ENCODE assay signal across 24 cellular contexts in the genomic region with DNA sequence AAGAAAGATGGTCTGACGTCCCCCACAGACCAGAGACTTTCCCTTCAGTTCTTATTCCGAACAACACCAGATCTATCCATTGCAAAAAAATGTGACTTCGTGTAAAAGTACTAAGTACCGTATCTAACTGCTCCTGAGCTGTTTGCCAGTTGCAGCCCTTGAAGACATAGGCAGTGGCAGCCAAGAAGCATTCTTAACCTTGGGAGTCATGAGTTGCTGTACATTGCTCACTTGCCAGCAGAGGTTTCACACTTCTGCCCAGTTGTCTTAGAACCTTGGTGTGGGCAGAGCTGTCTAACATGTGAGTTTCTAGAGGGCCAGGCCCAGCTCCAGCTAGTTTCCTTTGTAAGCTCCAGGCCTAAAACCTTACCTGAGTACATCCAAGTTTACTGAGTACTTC. TPM values are rescaled to one million over a fixed set of nuclear protein-coding genes. Genes with fewer than 3 reads are reported as not detected.
DNase-seq lines count a peak whose midpoint lies in the region; ATAC-seq and TF ChIP-seq lines count a peak whose summit lies in the region.
"Had no signal": no experiment of that assay in that cellular context is flagged by ENCODE, and none has a peak within 500 bp of the region (broad histone marks: within the 10 kb centered on the region; RNA-seq: fewer than 3 reads in every experiment).

No MANE protein-coding gene starts in this region.

- no peak overlapping the region for H3K27ac ChIP-seq in heart left ventricle
- H3K27ac ChIP-seq: cardiac muscle cell, pancreas, right atrium auricular region, SK-N-MC, thyroid gland, VCaP had no signal

- H3K27me3 ChIP-seq in heart left ventricle = peaks cover 0 to 20% (median 0%) of the 10 kb centered on the region in 9 donors
- H3K27me3 ChIP-seq: right atrium auricular region, thyroid gland had no signal

- no peak for ATAC-seq in heart left ventricle
- ATAC-seq in HG03460 (IDR thresholded peaks at IDR 0.05; ENCODE audit: unreplicated experiment) = no peak
- ATAC-seq: left ventricle myocardium superior; natural killer cell treated with Interleukin-12 subunit alpha and Interleukin-12 subunit beta and Interleukin-15 and Interleukin-18, amount 100 ng/mL, for 72 hours; pancreas had no signal

- H3K36me3 ChIP-seq in heart left ventricle = no peaks in the 10 kb centered on the region
- H3K36me3 ChIP-seq: cardiac muscle cell, pancreas, right atrium auricular region, thyroid gland had no signal

- in situ Hi-C loops in GM13976 (cut with MboI; ENCODE audit: low sequenced_read_pairs, unreplicated experiment) = no loop called here

- H3K9me3 ChIP-seq in heart left ventricle = no peaks in the 10 kb centered on the region
- H3K9me3 ChIP-seq: pancreas, right atrium auricular region, thyroid gland had no signal

- no peak overlapping the region for H3K4me3 ChIP-seq in heart left ventricle
- H3K4me3 ChIP-seq: cardiac muscle cell, pancreas, right atrium auricular region, SK-N-MC, thyroid gland had no signal

- 62 to 73% (median 69%) methylated on average over 4 of the region's 4 CpGs for WGBS in heart left ventricle, 4 donors

- no peak for TF ChIP-seq CTCF in heart left ventricle (IDR thresholded peaks at IDR 0.05)
- TF ChIP-seq CTCF in GM13976 (IDR thresholded peaks at IDR 0.05; ENCODE audit: borderline replicate concordance, control extremely low read depth, extremely low read depth, insufficient read depth, missing control alignments) = no peak

- no peak for TF ChIP-seq POLR2A in heart left ventricle (IDR thresholded peaks at IDR 0.05)

- H3K4me1 ChIP-seq in heart left ventricle = no peaks in the 10 kb centered on the region
- H3K4me1 ChIP-seq: pancreas, right atrium auricular region, thyroid gland had no signal

- intact Hi-C loops in heart left ventricle (cut with DNase I) = no loop called here

- peak; percentile 51 for DNase-seq in GM03348 (ENCODE audit: low spot score)
- DNase-seq in RPMI7951 (ENCODE audit: low read depth) = peak; percentile 60
- DNase-seq in fibroblast of gingiva (ENCODE audit: low read depth) = peak; percentile 53
- DNase-seq in renal cortical epithelial cell (ENCODE audit: low read depth) = peak; percentile 54
- DNase-seq in heart left ventricle = no peak
- no peak for DNase-seq in GM13976 (ENCODE audit: low spot score)
- no peak for DNase-seq in stimulated activated naive CD4-positive, alpha-beta T cell (lab: John Stamatoyannopoulos, UW)
- DNase-seq: ACHN; activated CD4-positive, alpha-beta T cell treated with anti-CD3 and anti-CD28 coated beads, Interleukin-2, amount 10 ng/mL, durations not matched to agents 7 days and 5 days; activated naive CD4-positive, alpha-beta T cell; activated T-cell treated with anti-CD3 and anti-CD28 coated beads, Interleukin-2, amount 50 U/mL, for 48 hours; left ventricle myocardium superior; NCI-H1694; NCI-H69; pancreas; RPMI8226; T-helper 2 cell; thyroid gland had no signal

RNA-seq across cellular contexts. Expression of a gene that starts 10.5 kb away (rescaled TPM):
- 35.4 and 35.6 TPM in 2 replicates for total RNA-seq in RPMI7951 (2014; rRNA removed; shearing (Covaris generic))
- total RNA-seq in renal cortical epithelial cell = 36.6 and 39.8 TPM in 2 replicates
- 10 to 100 TPM in 2 of 9 donors, 1 to 10 TPM in 4, under 1 TPM in 2, not detected in 1; 0.42 to 67.8 (median 2.2) TPM for total RNA-seq in heart left ventricle
- 1 to 10 TPM in 1 of 2 donors, under 1 TPM in 1; 0.53 to 1.3 TPM for polyA plus RNA-seq in heart left ventricle
- total RNA-seq: activated CD4-positive, alpha-beta T cell treated with anti-CD3 and anti-CD28 coated beads, Interleukin-2, amount 10 ng/mL, durations not matched to agents 7 days and 5 days; natural killer cell treated with Interleukin-12 subunit alpha and Interleukin-12 subunit beta and Interleukin-15 and Interleukin-18, amount 100 ng/mL, for 72 hours had no signal

Comparison
In these comparisons a context has a peak if more than half of its experiments do, and no peak if none do; other contexts are left out.
1. DNase-seq: peak in GM03348 (single experiment), RPMI7951 (single experiment), fibroblast of gingiva (single experiment) and renal cortical epithelial cell (single experiment); none in heart left ventricle (0 of 5), GM13976 (single experiment) and stimulated activated naive CD4-positive, alpha-beta T cell (0 of 6).